8 cellular contexts compared by ENCODE assay signal in the genomic region with DNA sequence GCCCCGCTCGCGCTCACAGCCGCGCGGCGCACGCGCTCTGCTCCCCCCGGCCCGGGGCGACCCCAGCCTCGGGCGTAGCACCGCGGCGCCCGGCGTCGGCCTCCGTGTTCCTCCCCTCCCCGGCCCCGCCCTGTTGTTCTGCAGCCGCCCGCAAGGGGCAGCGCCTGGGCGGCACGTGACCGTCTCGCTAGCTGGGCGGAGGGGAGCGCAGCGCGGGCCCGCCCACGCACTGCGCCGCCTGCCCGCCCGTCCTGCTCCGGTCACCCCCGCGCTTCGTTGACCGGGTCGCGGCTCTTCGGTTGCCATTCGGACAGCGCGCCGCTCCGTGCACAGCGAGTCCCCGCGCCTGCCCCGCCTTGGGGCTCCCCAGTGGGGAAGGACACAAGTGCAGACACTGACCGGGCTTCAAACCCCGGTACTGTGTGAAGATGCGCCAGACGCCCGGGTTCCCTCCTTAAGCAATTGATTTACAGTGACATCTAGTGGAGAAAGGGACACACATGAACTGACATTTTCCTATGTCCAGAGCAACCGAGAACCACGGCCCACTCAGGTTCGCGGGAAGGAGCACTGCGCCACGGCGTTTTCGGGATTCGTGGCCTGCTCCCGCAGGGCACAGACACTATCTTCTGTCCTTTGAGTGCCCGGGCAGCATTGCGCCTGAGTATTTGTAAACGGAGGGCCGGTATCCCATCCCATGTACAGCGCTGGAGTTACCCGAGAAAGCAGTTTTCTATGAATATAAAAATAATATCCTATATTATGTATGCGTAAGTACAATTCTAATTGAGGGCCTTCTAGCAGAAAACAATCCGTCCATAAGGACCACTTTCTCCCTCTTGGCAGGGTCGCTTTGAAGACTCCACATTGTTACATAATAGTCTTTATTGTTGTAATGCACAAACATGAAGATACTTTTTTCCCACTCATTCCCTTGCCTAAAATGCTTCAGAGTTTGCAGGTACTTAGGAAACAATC. TPM values are rescaled to one million over a fixed set of nuclear protein-coding genes. Genes with fewer than 3 reads are reported as not detected.
DNase-seq lines count a peak whose midpoint lies in the region; ATAC-seq and TF ChIP-seq lines count a peak whose summit lies in the region.

No MANE protein-coding gene starts in this region.

- H3K4me3 Mint-ChIP-seq in H9 (peak overlapping the region; percentile 82 to 86), nephron (peak overlapping the region; percentile 94 to 96 (median 95))

- no peaks in the 10 kb centered on the region for H3K36me3 ChIP-seq in Loucy (ENCODE audit: insufficient read depth, low read length)

- H4K5ac ChIP-seq in H9 (ENCODE audit: insufficient read length, low read depth, low read length): no peak overlapping the region

- H2AFZ ChIP-seq in H9 (ENCODE audit: low read length) (no peak overlapping the region), Loucy (ENCODE audit: low read length) (peak overlapping the region; percentile 98)

- H3K27me3 Mint-ChIP-seq in H9 (ENCODE audit: low read depth): peaks cover 4% of the 10 kb centered on the region; the same call in 1 of the 2 replicates
- H3K27me3 Mint-ChIP-seq in nephron (ENCODE audit: low read depth): peaks cover 6% of the 10 kb centered on the region

- H4K8ac ChIP-seq in H9 (replicated peaks; ENCODE audit: insufficient read length, low read depth, low read length): no peak overlapping the region

- H3K9me3 Mint-ChIP-seq in H9 (peaks cover 0 to 4% of the 10 kb centered on the region in 2 experiments; a peak in 2 of 5 replicates), nephron (no peaks in the 10 kb centered on the region)

- H3F3A ChIP-seq in Loucy (ENCODE audit: low read depth): no peaks in the 10 kb centered on the region

- H3T11ph ChIP-seq in H9 (ENCODE audit: low read length): no peak overlapping the region

- H2BK12ac ChIP-seq in H9 (ENCODE audit: insufficient read length, low read depth, low read length): no peak overlapping the region

- no peaks in the 10 kb centered on the region for H3K79me1 ChIP-seq in H9 (ENCODE audit: insufficient read depth, low read depth, low read length, poor library complexity, severe bottlenecking)

- peak overlapping the region; percentile 30 for H3K9ac ChIP-seq in H9 (ENCODE audit: extremely low read depth, insufficient read length, low read length)
- peak overlapping the region; percentile 65 for H3K9ac ChIP-seq in Loucy (ENCODE audit: low read depth, low read length, poor library complexity, severe bottlenecking)

- H2BK5ac ChIP-seq in H9 (ENCODE audit: insufficient read length, low read length): no peak overlapping the region

- TF ChIP-seq POLR2A in Raji (IDR thresholded peaks at IDR 0.05; ENCODE audit: insufficient read depth, low read depth, low read length): 0 out of 2 replicates have a peak, but pooled peaks have one; percentile 33

- H3K23ac ChIP-seq in H9 (ENCODE audit: insufficient read length, low read depth, low read length): no peak overlapping the region

- no peak overlapping the region for H4K91ac ChIP-seq in H9 (ENCODE audit: insufficient read length, low read depth, low read length)

- H3K27me3 ChIP-seq in H9 (ENCODE audit: insufficient read depth, low read length) (no peaks in the 10 kb centered on the region), Loucy (ENCODE audit: insufficient read depth, low read length, poor library complexity, severe bottlenecking) (no peaks in the 10 kb centered on the region)

- no peak overlapping the region for H2BK15ac ChIP-seq in H9 (ENCODE audit: low read depth, low read length)

- 0 out of 2 replicates have a peak overlapping the region, but pooled peaks have one; percentile 69 for H3K14ac ChIP-seq in H9 (ENCODE audit: insufficient read depth, low read length)

- H3K27ac Mint-ChIP-seq in H9: peak overlapping the region in 2 of 3 experiments; percentile 90 to 95; a peak in 5 of 7 replicates
- H3K27ac Mint-ChIP-seq in nephron: peak overlapping the region; percentile 98 to 99 (median 98)

- H2AK5ac ChIP-seq in H9 (ENCODE audit: insufficient read length, low read length): no peak overlapping the region

- no peak overlapping the region for H2BK120ac ChIP-seq in H9 (ENCODE audit: low read depth, low read length, poor library complexity, severe bottlenecking)

- H3K9me3 ChIP-seq in H9 (ENCODE audit: control insufficient read depth, low read depth, low read length) (no peaks in the 10 kb centered on the region), Loucy (ENCODE audit: insufficient read depth, low read depth, low read length) (no peaks in the 10 kb centered on the region)

- peaks cover 2% of the 10 kb centered on the region; the same call in 1 of the 2 replicates for H3K4me1 ChIP-seq in H9 (ENCODE audit: insufficient read depth, low read length)
- peaks cover 35% of the 10 kb centered on the region for H3K4me1 ChIP-seq in Loucy (ENCODE audit: insufficient read depth, low read length, poor library complexity, severe bottlenecking)

- peak overlapping the region; percentile 91 for H3K4me3 ChIP-seq in Loucy (ENCODE audit: low read length, poor library complexity, severe bottlenecking)

- no CpG with 5 or more reads among the region's 81 CpGs for WGBS in H9 (ENCODE audit: extremely low coverage, insufficient read length, low lambda C conversion rate)

- H3K9me2 ChIP-seq in Loucy (replicated peaks; ENCODE audit: low read depth, low read length): no peaks in the 10 kb centered on the region

- H3K4me2 ChIP-seq in H9 (ENCODE audit: insufficient read depth, insufficient read length, low read length) (peak overlapping the region; percentile 35), Loucy (ENCODE audit: low read depth, low read length, poor library complexity, severe bottlenecking) (peak overlapping the region; percentile 95)

- no peak overlapping the region for H2BK20ac ChIP-seq in H9 (ENCODE audit: low read depth, low read length, poor library complexity, severe bottlenecking)

- H3K36me3 Mint-ChIP-seq in H9 (ENCODE audit: insufficient read depth in 1 of 3, low read depth in 3 of 3) (peaks cover 0 to 4% (median 1%) of the 10 kb centered on the region in 3 experiments; a peak in 1 of 7 replicates), nephron (ENCODE audit: low read depth) (no peaks in the 10 kb centered on the region)

- H3K4me1 Mint-ChIP-seq in H9: peaks cover 27 to 30% of the 10 kb centered on the region in 2 experiments
- H3K4me1 Mint-ChIP-seq in nephron: peaks cover 30% of the 10 kb centered on the region

- DNase-seq in ELR (ENCODE audit: low read depth): peak; percentile 95
- DNase-seq in H9: peak; percentile 92
- DNase-seq in activated gamma-delta T cell (lab: John Stamatoyannopoulos, UW): peak; percentile 89
- peak; percentile 91 for DNase-seq in fibroblast of the conjunctiva (ENCODE audit: low read depth)
- DNase-seq in stimulated activated naive CD8-positive, alpha-beta T cell treated with anti-CD3 and anti-CD28 coated beads, Interleukin-15, Interleukin-2, amounts not matched to agents 100 U/mL and 50 U/mL, for 24 hours: peak; percentile 95

- H3K79me2 ChIP-seq in H9 (ENCODE audit: insufficient read depth, low read length): peaks cover 20% of the 10 kb centered on the region
- H3K79me2 ChIP-seq in Loucy (ENCODE audit: insufficient read depth, low read length): peaks cover 41% of the 10 kb centered on the region

- peaks cover 4% of the 10 kb centered on the region for H3K23me2 ChIP-seq in H9 (ENCODE audit: insufficient read length, low read depth, low read length, poor library complexity, severe bottlenecking)

- TF ChIP-seq CTCF in H9 (conservative IDR thresholded peaks at IDR 0.05) (peak; percentile 76), Loucy (conservative IDR thresholded peaks at IDR 0.05; ENCODE audit: low read length) (peak; percentile 79), nephron (IDR thresholded peaks at IDR 0.05; ENCODE audit: unreplicated experiment in 3 of 3) (peak; percentile 72 to 88 (median 76))

- ATAC-seq in stimulated activated naive CD8-positive, alpha-beta T cell treated with anti-CD3 and anti-CD28 coated beads, Interleukin-15, Interleukin-2, amounts not matched to agents 100 U/mL and 50 U/mL, for 24 hours: peak; percentile 92

- H3K18ac ChIP-seq in H9 (ENCODE audit: insufficient read length, low read depth, low read length): no peak overlapping the region

- H4K20me1 ChIP-seq in H9 (ENCODE audit: control insufficient read depth, insufficient read depth, insufficient read length) (no peaks in the 10 kb centered on the region), Loucy (ENCODE audit: insufficient read depth, low read length, poor library complexity, severe bottlenecking) (peaks cover 36% of the 10 kb centered on the region)

- no peak overlapping the region for H3K56ac ChIP-seq in H9 (ENCODE audit: insufficient read length, low read depth, low read length)

- no peak overlapping the region for H3K27ac ChIP-seq in H9 (ENCODE audit: insufficient read length, low read depth, low read length)

- H3K4ac ChIP-seq in H9 (ENCODE audit: low read depth, low read length): no peak overlapping the region

RNA-seq across cellular contexts. Expression of a gene that starts 0.6 kb away (rescaled TPM):
- total RNA-seq in H9 (2021): 41.6 and 43.1 TPM in 2 replicates
